In genomic region chr1:107682467-107682866, GRCh38 we compare ENCODE assay signal across 1 cellular context.
TF ChIP-seq lines count a peak whose summit lies in the region.

No MANE protein-coding gene starts in this region.

TF ChIP-seq in HEK293, 187 proteins besides CTCF, POLR2A, EP300 and RAD21 (continued from another document):
- TF ChIP-seq ZNF280D (tag by site-specific recombination; IDR thresholded peaks at IDR 0.05) = no peak
- TF ChIP-seq ZFP37 (tag by site-specific recombination; IDR thresholded peaks at IDR 0.05) = no peak
- TF ChIP-seq, protein P1, sequence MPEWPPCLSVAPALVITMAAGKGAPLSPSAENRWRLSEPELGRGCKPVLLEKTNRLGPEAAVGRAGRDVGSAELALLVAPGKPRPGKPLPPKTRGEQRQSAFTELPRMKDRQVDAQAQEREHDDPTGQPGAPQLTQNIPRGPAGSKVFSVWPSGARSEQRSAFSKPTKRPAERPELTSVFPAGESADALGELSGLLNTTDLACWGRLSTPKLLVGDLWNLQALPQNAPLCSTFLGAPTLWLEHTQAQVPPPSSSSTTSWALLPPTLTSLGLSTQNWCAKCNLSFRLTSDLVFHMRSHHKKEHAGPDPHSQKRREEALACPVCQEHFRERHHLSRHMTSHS (tag by site-specific recombination; IDR thresholded peaks at IDR 0.05) = no peak
